In genomic region chr2:23293756-23294155, GRCh38 we compare ENCODE assay signal across 17 cellular contexts.
DNase-seq lines count a peak whose midpoint lies in the region; ATAC-seq and TF ChIP-seq lines count a peak whose summit lies in the region.
"Had no signal": no experiment of that assay in that cellular context is flagged by ENCODE, and none has a peak within 500 bp of the region (broad histone marks: within the 10 kb centered on the region; RNA-seq: fewer than 3 reads in every experiment).

No MANE protein-coding gene starts in this region.

- intact Hi-C loops in right cardiac atrium (cut with DNase I): no loop called here

- TF ChIP-seq CTCF in AG10803 (conservative IDR thresholded peaks at IDR 0.05; ENCODE audit: low read length) (no peak), HFFc6 (IDR thresholded peaks at IDR 0.05) (no peak), fibroblast of mammary gland (conservative IDR thresholded peaks at IDR 0.05; ENCODE audit: control insufficient read depth, insufficient read depth, low read depth, low read length) (no peak), nephron (IDR thresholded peaks at IDR 0.05; ENCODE audit: unreplicated experiment in 3 of 3) (no peak)

- peaks cover 18% of the 10 kb centered on the region for H3K4me1 Mint-ChIP-seq in HFFc6 (ENCODE audit: low read depth)
- peaks cover 52% of the 10 kb centered on the region for H3K4me1 Mint-ChIP-seq in nephron

- no peak overlapping the region for H3K4me3 ChIP-seq in AG10803 (ENCODE audit: low read length)
- H3K4me3 ChIP-seq in fibroblast of mammary gland (ENCODE audit: control insufficient read depth, low read depth, low read length): no peak overlapping the region
- no peak overlapping the region for H3K4me3 ChIP-seq in right cardiac atrium (ENCODE audit: low read length)
- no peak overlapping the region for H3K4me3 ChIP-seq in H7 (ENCODE audit: insufficient read depth, low read depth, low read length)

- 38% methylated on average over 6 of the region's 6 CpGs for WGBS in right cardiac atrium

- H3K27me3 ChIP-seq in right cardiac atrium (ENCODE audit: control insufficient read depth, insufficient read depth) (no peaks in the 10 kb centered on the region), H7 (ENCODE audit: control insufficient read depth, insufficient read depth, low read length) (no peaks in the 10 kb centered on the region; the same call in 1 of the 2 replicates)

- H3K4me3 Mint-ChIP-seq in HFFc6: no peak overlapping the region
- peak overlapping the region in 1 of 3 experiments; percentile 21 for H3K4me3 Mint-ChIP-seq in nephron
- H3K4me3 Mint-ChIP-seq: CD8-positive, alpha-beta T cell had no signal

- peak overlapping the region; percentile 16; the same call in 1 of the 2 replicates for H3K27ac Mint-ChIP-seq in HFFc6
- peak overlapping the region; percentile 3 to 87 (median 76) for H3K27ac Mint-ChIP-seq in nephron
- H3K27ac Mint-ChIP-seq: CD8-positive, alpha-beta T cell had no signal

- no peak overlapping the region for H3K27ac ChIP-seq in right cardiac atrium (ENCODE audit: low read length)

- ATAC-seq in right cardiac atrium (no peak), HG03108 (IDR thresholded peaks at IDR 0.05; ENCODE audit: unreplicated experiment) (no peak)
- ATAC-seq: CD8-positive, alpha-beta T cell had no signal

- no peaks in the 10 kb centered on the region for H3K4me1 ChIP-seq in right cardiac atrium (ENCODE audit: control insufficient read depth, insufficient read depth, low read length)

- H3K9me3 Mint-ChIP-seq in HFFc6 (no peaks in the 10 kb centered on the region), nephron (no peaks in the 10 kb centered on the region)
- H3K9me3 Mint-ChIP-seq: CD8-positive, alpha-beta T cell had no signal

- no peaks in the 10 kb centered on the region for H3K9me3 ChIP-seq in right cardiac atrium (ENCODE audit: control insufficient read depth, low read length)

- peaks cover 4% of the 10 kb centered on the region; the same call in 1 of the 2 replicates for H3K27me3 Mint-ChIP-seq in HFFc6 (ENCODE audit: insufficient read depth)
- H3K27me3 Mint-ChIP-seq in nephron (ENCODE audit: low read depth): peaks cover 5% of the 10 kb centered on the region

- no peaks in the 10 kb centered on the region for H3K36me3 ChIP-seq in H7 (replicated peaks; ENCODE audit: control insufficient read depth, insufficient read depth, low read length)

- DNase-seq in AG10803 (ENCODE audit: low read depth): peak; percentile 25
- DNase-seq in HFFc6: peak; percentile 10
- DNase-seq in fibroblast of mammary gland (ENCODE audit: low read depth): peak; percentile 14
- DNase-seq in right cardiac atrium: no peak
- no peak for DNase-seq in H7
- DNase-seq in occipital lobe (lab: John Stamatoyannopoulos, UW): no peak
- DNase-seq: CD8-positive, alpha-beta T cell; DMS79 treated with DMSO at 0.1 percent for 48 hours; GDM1; KBM-7; NCI-H1105; NCI-H187; NCI-H2171 treated with DMSO at 0.1 percent for 48 hours; NCI-H524; SHP77 treated with DMSO at 0.1 percent for 48 hours had no signal

- H3K36me3 Mint-ChIP-seq in HFFc6 (ENCODE audit: low read depth) (no peaks in the 10 kb centered on the region), nephron (ENCODE audit: low read depth) (no peaks in the 10 kb centered on the region)
- H3K36me3 Mint-ChIP-seq: CD8-positive, alpha-beta T cell had no signal

Comparison
In these comparisons a context has a peak if more than half of its experiments do, and no peak if none do; other contexts are left out.
1. DNase-seq: peak in AG10803 (single experiment), HFFc6 (single experiment) and fibroblast of mammary gland (single experiment); none in right cardiac atrium (0 of 3), H7 (single experiment) and occipital lobe (single experiment).